In the genomic region with DNA sequence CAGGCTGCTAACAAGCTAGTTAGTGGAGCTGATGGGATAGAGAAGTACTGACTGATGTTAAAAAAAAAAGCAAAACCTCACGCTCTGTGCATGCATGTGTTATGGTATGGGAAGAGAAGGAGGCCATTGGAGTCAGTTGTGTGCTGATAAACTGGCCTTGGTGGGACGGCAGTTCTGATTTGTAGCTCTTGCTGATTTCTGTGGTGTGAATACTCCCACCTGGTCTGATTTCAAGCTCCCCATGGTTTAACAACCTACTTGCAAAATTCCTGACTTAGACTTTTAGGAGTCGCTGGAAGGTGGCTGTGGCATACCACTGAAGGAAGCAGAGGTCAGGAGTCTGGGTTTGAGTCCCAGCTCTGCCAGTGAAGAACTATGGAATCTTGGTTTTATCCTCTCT, we compare ENCODE assay signal across 26 cellular contexts.
"Had no signal": no experiment of that assay in that cellular context is flagged by ENCODE, and none has a peak within 500 bp of the region (broad histone marks: within the 10 kb centered on the region; RNA-seq: fewer than 3 reads in every experiment).

No MANE protein-coding gene starts in this region.

- DNase-seq: central memory CD4-positive, alpha-beta T cell; effector CD4-positive, alpha-beta T cell; foreskin fibroblast; gastrocnemius medialis; head of caudate nucleus; kidney; left lung; mesenchymal stem cell; nucleus accumbens; right lobe of liver; stimulated activated CD4-positive, alpha-beta T cell treated with anti-CD3 and anti-CD28 coated beads, Interleukin-12 subunit alpha, Interleukin-12 subunit beta, amount 100 ng/mL, for 4 hours; stimulated activated CD4-positive, alpha-beta T cell treated with anti-CD3 and anti-CD28 coated beads, Interleukin-1b, Interleukin-23, amount 100 ng/mL, for 48 hours; stimulated activated CD4-positive, alpha-beta T cell treated with anti-CD3 and anti-CD28 coated beads, Interleukin-4, amount 100 ng/mL, for 24 hours; stimulated activated naive CD4-positive, alpha-beta T cell treated with Interleukin-2 at 50 U/mL for 16 hours; substantia nigra; testis; tibial artery had no signal

- ATAC-seq: esophagus mucosa; gastrocnemius medialis; left lung; right lobe of liver; stimulated activated effector memory CD8-positive, alpha-beta T cell treated with anti-CD3 and anti-CD28 coated beads, Interleukin-12 subunit alpha, Interleukin-12 subunit beta, amount 100 ng/mL, for 72 hours had no signal

- H3K9ac ChIP-seq: neural progenitor cell, parathyroid adenoma had no signal

- H3K27me3 ChIP-seq: dorsolateral prefrontal cortex, gastrocnemius medialis, left lung, neural progenitor cell, right lobe of liver, testis, tibial artery had no signal

- H3K4me2 ChIP-seq: neural progenitor cell, smooth muscle cell had no signal

- H3K27me3 Mint-ChIP-seq: type B pancreatic cell had no signal

- H3K9me3 ChIP-seq: gastrocnemius medialis, left lung, right lobe of liver, testis, tibial artery had no signal

- H3K27ac Mint-ChIP-seq: nephron; neural progenitor cell; progenitor cell of endocrine pancreas; stimulated activated effector memory CD8-positive, alpha-beta T cell treated with anti-CD3 and anti-CD28 coated beads, Interleukin-12 subunit alpha, Interleukin-12 subunit beta, amount 100 ng/mL, for 72 hours; type B pancreatic cell had no signal

- H3K4me3 ChIP-seq: dorsolateral prefrontal cortex, gastrocnemius medialis, left lung, neural progenitor cell, right lobe of liver, smooth muscle cell, testis, tibial artery had no signal

- H3K79me2 ChIP-seq: parathyroid adenoma had no signal

- H3K27ac ChIP-seq: dorsolateral prefrontal cortex, gastrocnemius medialis, left lung, neural progenitor cell, parathyroid adenoma, right lobe of liver, testis, tibial artery had no signal

- H3K9me3 Mint-ChIP-seq: nephron; stimulated activated effector memory CD8-positive, alpha-beta T cell treated with anti-CD3 and anti-CD28 coated beads, Interleukin-12 subunit alpha, Interleukin-12 subunit beta, amount 100 ng/mL, for 72 hours; type B pancreatic cell had no signal

- H3K36me3 Mint-ChIP-seq: stimulated activated effector memory CD8-positive, alpha-beta T cell treated with anti-CD3 and anti-CD28 coated beads, Interleukin-12 subunit alpha, Interleukin-12 subunit beta, amount 100 ng/mL, for 72 hours had no signal

- H3K4me3 Mint-ChIP-seq: nephron; neural progenitor cell; stimulated activated effector memory CD8-positive, alpha-beta T cell treated with anti-CD3 and anti-CD28 coated beads, Interleukin-12 subunit alpha, Interleukin-12 subunit beta, amount 100 ng/mL, for 72 hours; type B pancreatic cell had no signal

- H3K36me3 ChIP-seq: gastrocnemius medialis, left lung, neural progenitor cell, right lobe of liver, tibial artery had no signal

- H3K4me1 ChIP-seq: gastrocnemius medialis, left lung, parathyroid adenoma, testis had no signal

- H2AFZ ChIP-seq: neural progenitor cell, parathyroid adenoma had no signal
